Comparison of ENCODE assay signal across 17 cellular contexts in the genomic region with DNA sequence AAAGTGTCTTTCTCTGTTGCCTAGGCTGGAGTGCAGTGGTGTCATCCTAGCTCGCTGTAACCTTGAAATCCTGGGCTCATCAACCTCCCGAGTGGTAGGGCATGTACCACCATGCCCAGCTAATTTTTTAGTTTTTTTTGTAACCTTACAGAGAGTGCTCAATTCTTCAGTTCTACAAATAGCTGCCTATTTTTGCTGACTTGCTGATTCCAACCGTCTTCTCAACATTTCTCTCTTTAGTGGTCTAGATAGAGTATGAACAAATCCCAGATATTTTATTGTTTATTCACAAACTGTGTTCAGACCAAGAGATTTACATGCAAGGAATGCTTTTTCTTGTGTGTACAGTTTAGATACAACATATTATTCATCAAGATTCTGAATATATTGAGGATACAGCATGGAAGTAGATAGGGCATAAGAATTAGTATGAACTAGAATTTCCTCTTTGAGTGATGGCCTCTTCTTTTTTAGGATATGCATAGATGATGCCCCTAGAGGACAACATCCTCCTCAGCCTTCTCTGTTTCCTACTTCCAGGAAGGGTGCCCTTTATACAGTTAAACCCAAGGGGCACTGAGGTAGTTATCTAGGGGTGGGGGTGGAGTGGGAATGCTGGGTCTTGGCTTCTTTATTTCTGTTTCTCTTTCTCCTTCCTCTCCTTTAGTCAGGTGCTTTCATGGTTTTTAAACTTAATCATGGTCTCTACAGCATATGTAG.
"Had no signal": no experiment of that assay in that cellular context is flagged by ENCODE, and none has a peak within 500 bp of the region (broad histone marks: within the 10 kb centered on the region; RNA-seq: fewer than 3 reads in every experiment).

No MANE protein-coding gene starts in this region.

- H3K4me3 ChIP-seq: ascending aorta, esophagus muscularis mucosa, left lung, mucosa of descending colon, ovary had no signal

- H3K4me3 Mint-ChIP-seq: activated naive CD4-positive, alpha-beta T cell treated with anti-CD3 and anti-CD28 coated beads, Interleukin-2, amount 10 ng/mL, durations not matched to agents 7 days and 5 days; naive thymus-derived CD4-positive, alpha-beta T cell; stimulated activated memory B cell treated with anti-CD40 and anti-IgM and Interleukin-4, amounts not matched to agents 10 μg/mL and 1 μg/mL and 100 μg/mL, for 72 hours had no signal

- H3K27ac ChIP-seq: ascending aorta, esophagus muscularis mucosa, left lung, ovary, WERI-Rb-1 had no signal

- FAIRE-seq: colon, endometrium, kidney, urothelium cell line had no signal

- H3K27me3 Mint-ChIP-seq: activated naive CD4-positive, alpha-beta T cell treated with anti-CD3 and anti-CD28 coated beads, Interleukin-2, amount 10 ng/mL, durations not matched to agents 7 days and 5 days; naive thymus-derived CD4-positive, alpha-beta T cell; stimulated activated memory B cell treated with anti-CD40 and anti-IgM and Interleukin-4, amounts not matched to agents 10 μg/mL and 1 μg/mL and 100 μg/mL, for 72 hours had no signal

- H3K27me3 ChIP-seq: ascending aorta, esophagus muscularis mucosa, left lung, ovary had no signal

- H3K4me1 Mint-ChIP-seq: activated naive CD4-positive, alpha-beta T cell treated with anti-CD3 and anti-CD28 coated beads, Interleukin-2, amount 10 ng/mL, durations not matched to agents 7 days and 5 days; stimulated activated memory B cell treated with anti-CD40 and anti-IgM and Interleukin-4, amounts not matched to agents 10 μg/mL and 1 μg/mL and 100 μg/mL, for 72 hours had no signal

- H3K36me3 ChIP-seq: ovary, WERI-Rb-1 had no signal

- H3K27ac Mint-ChIP-seq: activated naive CD4-positive, alpha-beta T cell treated with anti-CD3 and anti-CD28 coated beads, Interleukin-2, amount 10 ng/mL, durations not matched to agents 7 days and 5 days; activated T-helper 2 cell treated with anti-CD3 and anti-CD28 coated beads, Interferon-gamma antibody, Interleukin-2, Interleukin-4, amounts not matched to agents 10 μg/mL and 5 μg/mL and 100 μg/mL, durations not matched to agents 14 hours and 24 hours and 36 hours; naive thymus-derived CD4-positive, alpha-beta T cell; stimulated activated memory B cell treated with anti-CD40 and anti-IgM and Interleukin-4, amounts not matched to agents 10 μg/mL and 1 μg/mL and 100 μg/mL, for 72 hours had no signal

- H3K4me1 ChIP-seq: ascending aorta, left lung had no signal

- H3K9me3 ChIP-seq: ascending aorta, esophagus muscularis mucosa, left lung, mucosa of descending colon, ovary had no signal

- DNase-seq: activated CD4-positive, alpha-beta T cell treated with anti-CD3 and anti-CD28 coated beads, Interleukin-2, amount 50 U/mL, for 48 hours; activated naive CD4-positive, alpha-beta T cell treated with anti-CD3 and anti-CD28 coated beads, Interleukin-2, amount 10 ng/mL, durations not matched to agents 7 days and 5 days; kidney; left lung; mammary epithelial cell; mucosa of descending colon; ovary; stimulated activated CD4-positive, alpha-beta T cell treated with anti-CD3 and anti-CD28 coated beads, Interleukin-2, amount 100 ng/mL, for 48 hours; WERI-Rb-1 had no signal

- ATAC-seq: mucosa of descending colon; naive thymus-derived CD4-positive, alpha-beta T cell; stimulated activated memory B cell treated with anti-CD40 and anti-IgM and Interleukin-4, amounts not matched to agents 10 μg/mL and 1 μg/mL and 100 μg/mL, for 72 hours had no signal

- H3K9me3 Mint-ChIP-seq: activated naive CD4-positive, alpha-beta T cell treated with anti-CD3 and anti-CD28 coated beads, Interleukin-2, amount 10 ng/mL, durations not matched to agents 7 days and 5 days; activated T-helper 2 cell treated with anti-CD3 and anti-CD28 coated beads, Interferon-gamma antibody, Interleukin-2, Interleukin-4, amounts not matched to agents 10 μg/mL and 5 μg/mL and 100 μg/mL, durations not matched to agents 14 hours and 24 hours and 36 hours; naive thymus-derived CD4-positive, alpha-beta T cell; stimulated activated memory B cell treated with anti-CD40 and anti-IgM and Interleukin-4, amounts not matched to agents 10 μg/mL and 1 μg/mL and 100 μg/mL, for 72 hours had no signal
